In the genomic region with DNA sequence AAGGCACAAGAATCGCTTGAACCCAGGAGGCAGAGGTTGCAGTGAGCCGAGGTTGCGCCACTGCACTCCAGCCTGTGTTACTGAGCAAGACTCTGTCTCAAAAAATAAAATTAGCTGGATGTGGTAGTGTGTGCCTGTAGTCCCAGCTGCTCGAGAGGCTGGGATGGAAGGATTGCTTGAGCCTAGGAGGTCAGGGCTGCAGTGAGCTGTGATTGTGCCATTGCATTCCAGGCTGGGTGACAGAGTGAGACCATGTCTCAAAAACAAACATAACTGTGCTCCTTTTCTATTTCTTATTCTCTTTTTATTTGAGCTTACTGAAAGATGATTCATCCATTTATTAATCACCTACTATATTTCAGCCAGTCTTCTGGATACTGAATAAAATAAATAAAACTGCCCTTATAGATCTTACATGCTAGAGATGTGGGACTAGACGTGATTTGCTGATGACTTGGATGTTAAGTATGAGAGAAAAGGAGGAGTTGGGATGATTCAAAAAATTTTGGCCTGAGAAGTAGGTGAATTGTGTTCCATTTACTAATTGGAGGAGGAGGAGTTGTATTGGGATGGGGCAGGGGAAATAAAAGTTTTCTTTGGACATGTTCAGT, we compare ENCODE assay signal across 38 cellular contexts. TPM values are rescaled to one million over a fixed set of nuclear protein-coding genes. Genes with fewer than 3 reads are reported as not detected.
DNase-seq lines count a peak whose midpoint lies in the region; ATAC-seq, FAIRE-seq and TF ChIP-seq lines count a peak whose summit lies in the region.
"Had no signal": no experiment of that assay in that cellular context is flagged by ENCODE, and none has a peak within 500 bp of the region (broad histone marks: within the 10 kb centered on the region; RNA-seq: fewer than 3 reads in every experiment).

No MANE protein-coding gene starts in this region.

- H3K9me2 ChIP-seq in PC-3 (replicated peaks; ENCODE audit: low read length) = no peaks in the 10 kb centered on the region

- POLR2A ChIA-PET in A549 (lab: Yijun Ruan, JAX) = no interaction called here
- POLR2A ChIA-PET in PC-3 (lab: Charles Lee; ENCODE audit: unreplicated experiment) = no interaction called here

- TF ChIP-seq RAD21 in A549 (conservative IDR thresholded peaks at IDR 0.05 in 1 of 2, IDR thresholded peaks at IDR 0.05 in 1 of 2) = no peak

- H3K79me2 ChIP-seq in PC-3 (ENCODE audit: low read length) = no peaks in the 10 kb centered on the region
- H3K79me2 ChIP-seq in fibroblast of lung (ENCODE audit: control insufficient read depth, insufficient read depth, low read length) = no peaks in the 10 kb centered on the region
- H3K79me2 ChIP-seq in neural progenitor cell (ENCODE audit: low read depth) = no peaks in the 10 kb centered on the region
- H3K79me2 ChIP-seq: parathyroid adenoma had no signal

- H3K36me3 ChIP-seq in PC-3 (ENCODE audit: low read depth, low read length) (peaks cover 5% of the 10 kb centered on the region; the same call in 1 of the 2 replicates), fibroblast of lung (ENCODE audit: control insufficient read depth, insufficient read depth, low read length) (peaks cover 2% of the 10 kb centered on the region), neural progenitor cell (peaks cover 10% of the 10 kb centered on the region), testis (ENCODE audit: low read depth, missing control alignments) (no peaks in the 10 kb centered on the region)
- H3K36me3 ChIP-seq: uterus had no signal

- H3K4me3 Mint-ChIP-seq in neural progenitor cell = no peak overlapping the region
- H3K4me3 Mint-ChIP-seq: activated naive CD8-positive, alpha-beta T cell treated with anti-CD3 and anti-CD28 coated beads, Interleukin-2, amount 50 U/mL, for 24 hours; activated T-cell treated with anti-CD3 and anti-CD28 coated beads, Interleukin-2, amount 50 U/mL, for 72 hours; GM23338; immature natural killer cell; nephron progenitor cell; T-helper 17 cell had no signal

- H3K9me3 ChIP-seq in A549 (no peaks in the 10 kb centered on the region), PC-3 (ENCODE audit: low read length) (no peaks in the 10 kb centered on the region), fibroblast of lung (ENCODE audit: control insufficient read depth, insufficient read depth, low read depth, low read length) (no peaks in the 10 kb centered on the region), neural progenitor cell (ENCODE audit: low read depth) (no peaks in the 10 kb centered on the region), testis (no peaks in the 10 kb centered on the region)
- H3K9me3 ChIP-seq: body of pancreas, esophagus squamous epithelium, uterus had no signal

- TF ChIP-seq EP300 in A549 (IDR thresholded peaks at IDR 0.05) = no peak

- no peak for TF ChIP-seq POLR2A in A549 (IDR thresholded peaks at IDR 0.05; ENCODE audit: low read length)
- TF ChIP-seq POLR2A in H54 (IDR thresholded peaks at IDR 0.05; ENCODE audit: low read depth, low read length) = no peak
- no peak for TF ChIP-seq POLR2A in testis (IDR thresholded peaks at IDR 0.05)

- no peaks in the 10 kb centered on the region for H3K9me3 Mint-ChIP-seq in neural progenitor cell
- H3K9me3 Mint-ChIP-seq: activated naive CD8-positive, alpha-beta T cell treated with anti-CD3 and anti-CD28 coated beads, Interleukin-2, amount 50 U/mL, for 24 hours; activated T-cell treated with anti-CD3 and anti-CD28 coated beads, Interleukin-2, amount 50 U/mL, for 72 hours; immature natural killer cell had no signal

- TF ChIP-seq CTCF in A549 (IDR thresholded peaks at IDR 0.05) (no peak), PC-3 (conservative IDR thresholded peaks at IDR 0.05; ENCODE audit: low read depth, low read length) (no peak), fibroblast of lung (conservative IDR thresholded peaks at IDR 0.05 in 1 of 2, IDR thresholded peaks at IDR 0.05 in 1 of 2; ENCODE audit: low read depth in 1 of 2, low read length in 2 of 2) (no peak), neural progenitor cell (IDR thresholded peaks at IDR 0.05) (no peak), testis (IDR thresholded peaks at IDR 0.05) (no peak)

- H3F3A ChIP-seq in PC-3 (ENCODE audit: low read length, unreplicated experiment) (no peaks in the 10 kb centered on the region), neural progenitor cell (ENCODE audit: low read depth) (no peaks in the 10 kb centered on the region)

- CTCF ChIA-PET in A549 (lab: Yijun Ruan, JAX) (interaction anchor here (0.7 to 1.3 kb wide), 3 partner anchors 31 to 115 kb away, joined by 3 read pairs; no protein-coding TSS in a partner anchor), PC-3 (lab: Charles Lee) (no interaction called here)

- H3K27me3 ChIP-seq in PC-3 (ENCODE audit: low read length) (no peaks in the 10 kb centered on the region), fibroblast of lung (ENCODE audit: control insufficient read depth, insufficient read depth, low read length) (no peaks in the 10 kb centered on the region), neural progenitor cell (no peaks in the 10 kb centered on the region), testis (no peaks in the 10 kb centered on the region)
- H3K27me3 ChIP-seq: BLaER1 treated with 17β-estradiol and CSF1 and Interleukin-3, amounts not matched to agents 10 nM and 100 nM; body of pancreas; esophagus squamous epithelium; uterus had no signal

- H3K4me3 ChIP-seq in A549 (no peak overlapping the region), PC-3 (ENCODE audit: low read length) (no peak overlapping the region), fibroblast of lung (replicated peaks in 1 of 4; ENCODE audit: control extremely low read depth in 1 of 4, insufficient read depth in 1 of 4, low read depth in 3 of 4, low read length in 4 of 4) (no peak overlapping the region), neural progenitor cell (no peak overlapping the region), testis (no peak overlapping the region)
- H3K4me3 ChIP-seq: BLaER1 treated with 17β-estradiol and CSF1 and Interleukin-3, amounts not matched to agents 10 nM and 100 nM; body of pancreas; esophagus squamous epithelium; GM23338; smooth muscle cell; uterus had no signal

- H3K36me3 Mint-ChIP-seq in neural progenitor cell = peaks cover 14% of the 10 kb centered on the region

- H3K27ac Mint-ChIP-seq in neural progenitor cell = no peak overlapping the region
- H3K27ac Mint-ChIP-seq: activated naive CD8-positive, alpha-beta T cell treated with anti-CD3 and anti-CD28 coated beads, Interleukin-2, amount 50 U/mL, for 24 hours; activated T-cell treated with anti-CD3 and anti-CD28 coated beads, Interleukin-2, amount 50 U/mL, for 72 hours; GM23338; immature natural killer cell; nephron progenitor cell; T-helper 17 cell had no signal

- H2AFZ ChIP-seq in PC-3 (ENCODE audit: low read length) (no peak overlapping the region), fibroblast of lung (ENCODE audit: low read length) (no peak overlapping the region), neural progenitor cell (replicated peaks) (no peak overlapping the region)
- H2AFZ ChIP-seq: GM23338, parathyroid adenoma had no signal

- WGBS in A549 (ENCODE audit: missing lambda C conversion rate) = 65% methylated on average over 5 of the region's 5 CpGs
- WGBS in testis, 2 donors = 88 to 95% methylated on average over 5 of the region's 5 CpGs

- FAIRE-seq in A549 (lab: Jason Lieb, UNC) (no peak), H54 (lab: Jason Lieb, UNC) (no peak)
- FAIRE-seq: G401.6, TTC549 had no signal

- intact Hi-C loops in PC-3 (cut with micrococcal nuclease) (no loop called here), left ventricle myocardium superior (cut with micrococcal nuclease) (no loop called here), testis (cut with DNase I; ENCODE audit: low total_unique reads) (no loop called here)

- no peaks in the 10 kb centered on the region for H4K20me1 ChIP-seq in PC-3 (ENCODE audit: low read length)
- no peaks in the 10 kb centered on the region for H4K20me1 ChIP-seq in fibroblast of lung (ENCODE audit: control insufficient read depth, extremely low read depth, insufficient read depth, low read length)
- H4K20me1 ChIP-seq in neural progenitor cell (ENCODE audit: low read depth) = no peaks in the 10 kb centered on the region
- H4K20me1 ChIP-seq: BLaER1 treated with 17β-estradiol and CSF1 and Interleukin-3, amounts not matched to agents 10 nM and 100 nM had no signal

- ATAC-seq in A549 (peak in 1 of 2 experiments; percentile 51; a peak in 3 of 6 replicates), PC-3 (peak; percentile 90), left ventricle myocardium superior (no peak)
- ATAC-seq: activated CD4-positive, CD25-positive, alpha-beta regulatory T cell treated with anti-CD3 and anti-CD28 coated beads, Interleukin-2, amount 50 U/mL, for 24 hours; activated naive CD8-positive, alpha-beta T cell treated with anti-CD3 and anti-CD28 coated beads, Interleukin-2, amount 50 U/mL, for 24 hours; activated T-cell treated with anti-CD3 and anti-CD28 coated beads, Interleukin-2, amount 50 U/mL, for 72 hours; body of pancreas; GM23338; left colon; T-helper 17 cell had no signal

- H3K4me1 ChIP-seq in A549 (peaks cover 21% of the 10 kb centered on the region), PC-3 (ENCODE audit: insufficient read depth, low read length) (peaks cover 20% of the 10 kb centered on the region), fibroblast of lung (ENCODE audit: control insufficient read depth, extremely low read depth, insufficient read depth, low read length) (no peaks in the 10 kb centered on the region), neural progenitor cell (no peaks in the 10 kb centered on the region), testis (no peaks in the 10 kb centered on the region)
- H3K4me1 ChIP-seq: BLaER1 treated with 17β-estradiol and CSF1 and Interleukin-3, amounts not matched to agents 10 nM and 100 nM; body of pancreas; esophagus squamous epithelium; uterus had no signal

- no peak for DNase-seq in A549 (ENCODE audit: low read depth in 1 of 2, low spot score in 1 of 2)
- peak; percentile 39 for DNase-seq in ELR (ENCODE audit: low read depth)
- DNase-seq in PC-3 = peak; percentile 73
- DNase-seq in fibroblast of lung (ENCODE audit: low read depth in 2 of 2) = peak; percentile 39 to 69
- DNase-seq in neural progenitor cell (ENCODE audit: low spot score) = no peak
- no peak for DNase-seq in H54 (ENCODE audit: insufficient read length, low spot score)
- no peak for DNase-seq in left ventricle myocardium superior
- no peak for DNase-seq in testis
- DNase-seq: 8988T; activated CD4-positive, alpha-beta T cell treated with anti-CD3 and anti-CD28 coated beads, Interleukin-2, amount 50 U/mL, for 48 hours; activated naive CD8-positive, alpha-beta T cell treated with anti-CD3 and anti-CD28 coated beads, Interleukin-2, amount 50 U/mL, for 24 hours; activated T-cell treated with anti-CD3 and anti-CD28 coated beads, Interleukin-2, amount 50 U/mL, for 72 hours; body of pancreas; cerebellar nuclear complex; COR-L47; esophagus squamous epithelium; immature natural killer cell; KBM-7; left colon; NCI-H1436; NCI-H2081 treated with DMSO at 0.1 percent for 48 hours; NCI-H226; NCI-H526 treated with DMSO at 0.1 percent for 48 hours; nephron progenitor cell; NK-92 treated with Interleukin-12 subunit alpha and Interleukin-12 subunit beta, amount 100 ng/mL, for 24 hours; Right ventricle myocardium superior; stimulated activated naive CD4-positive, alpha-beta T cell; T-helper 17 cell; uterus had no signal

- H3K27ac ChIP-seq in A549 (peak overlapping the region in 1 of 2 experiments; percentile 31; a peak in 1 of 6 replicates), PC-3 (ENCODE audit: low read length) (peak overlapping the region; percentile 35), fibroblast of lung (ENCODE audit: insufficient read depth, low read length) (no peak overlapping the region), neural progenitor cell (no peak overlapping the region), testis (no peak overlapping the region)
- H3K27ac ChIP-seq: BLaER1 treated with 17β-estradiol and CSF1 and Interleukin-3, amounts not matched to agents 10 nM and 100 nM; body of pancreas; esophagus squamous epithelium; parathyroid adenoma; uterus had no signal

- no TSS peak for BruUV-seq in PC-3 (replicated peaks; lab: Mats Ljungman, UMichigan)

- H3K4me2 ChIP-seq in A549 (peak overlapping the region; percentile 42; the same call in 2 of the 3 replicates), PC-3 (ENCODE audit: low read length) (peak overlapping the region; percentile 39), fibroblast of lung (ENCODE audit: extremely low read depth, insufficient read depth, low read length) (peak overlapping the region; percentile 25), neural progenitor cell (no peak overlapping the region)
- H3K4me2 ChIP-seq: BLaER1 treated with 17β-estradiol and CSF1 and Interleukin-3, amounts not matched to agents 10 nM and 100 nM; GM23338; smooth muscle cell had no signal

- H3K9ac ChIP-seq in PC-3 (ENCODE audit: low read length) (no peak overlapping the region), fibroblast of lung (ENCODE audit: insufficient read depth, low read length) (no peak overlapping the region), neural progenitor cell (no peak overlapping the region)
- H3K9ac ChIP-seq: BLaER1 treated with 17β-estradiol and CSF1 and Interleukin-3, amounts not matched to agents 10 nM and 100 nM; parathyroid adenoma had no signal

- no peaks in the 10 kb centered on the region for H3K4me1 Mint-ChIP-seq in neural progenitor cell
- H3K4me1 Mint-ChIP-seq: activated naive CD8-positive, alpha-beta T cell treated with anti-CD3 and anti-CD28 coated beads, Interleukin-2, amount 50 U/mL, for 24 hours; GM23338; immature natural killer cell; nephron progenitor cell had no signal

- H3K27me3 Mint-ChIP-seq in neural progenitor cell (ENCODE audit: insufficient read depth, low read depth) = no peaks in the 10 kb centered on the region
- H3K27me3 Mint-ChIP-seq: activated naive CD8-positive, alpha-beta T cell treated with anti-CD3 and anti-CD28 coated beads, Interleukin-2, amount 50 U/mL, for 24 hours; T-helper 17 cell had no signal

RNA-seq across cellular contexts. Expression of a gene that starts 18.0 kb away (rescaled TPM):
- polyA plus RNA-seq in A549 (2011; rRNA removed) = 24.9 and 25.1 TPM in 2 replicates
- 9.0 and 9.4 TPM in 2 replicates for polyA plus RNA-seq in A549 (2012; cell fraction: cytosol; rRNA removed)
- 5.0 and 5.8 TPM in 2 replicates for polyA plus RNA-seq in A549 (2012; cell fraction: nucleus; rRNA removed)
- polyA plus RNA-seq in A549 (2017; fragmentation: RNase III; extraction: RNeasy Plus Mini Kit Qiagen cat#74134 plus additional on column Dnase treatment) = 16.6 to 21.9 TPM (median 18.2 TPM) in 3 replicates
- polyA minus RNA-seq in A549 (2011; rRNA and poly(A)+ RNA removed) = 14.1 and 19.3 TPM in 2 replicates
- total RNA-seq in PC-3 (2014; rRNA removed) = 13.3 and 19.5 TPM in 2 replicates
- total RNA-seq in fibroblast of lung = 9.2 TPM in 2 replicates
- 17.5 and 20.0 TPM in 2 replicates for polyA plus RNA-seq in fibroblast of lung
- 17.7 and 22.8 TPM in 2 replicates for polyA plus RNA-seq in fibroblast of lung (2012)
- 6.6 and 9.5 TPM in 2 replicates for polyA minus RNA-seq in fibroblast of lung (ENCODE audit: low replicate concordance)
- total RNA-seq in neural progenitor cell (ENCODE audit: low replicate concordance) = 28.2 and 38.6 TPM in 2 replicates
- total RNA-seq in left ventricle myocardium superior = 13.7 TPM
- total RNA-seq in testis = 10 to 100 TPM; 44.0 to 47.6 TPM
- 65.5 TPM for polyA plus RNA-seq in testis (ENCODE audit: insufficient read depth, low read depth, low replicate concordance)

RNA-seq across cellular contexts. Expression of a gene that starts 18.2 kb away (rescaled TPM):
- polyA plus RNA-seq in A549 (2011; rRNA removed) (126 and 143 TPM in 2 replicates), A549 (2017; fragmentation: RNase III; extraction: RNeasy Plus Mini Kit Qiagen cat#74134 plus additional on column Dnase treatment) (212 to 235 TPM (median 214 TPM) in 3 replicates), fibroblast of lung (56.2 and 74.0 TPM in 2 replicates), testis (ENCODE audit: insufficient read depth, low read depth, low replicate concordance) (76.5 TPM)
- polyA plus RNA-seq in A549 (2012; cell fraction: cytosol; rRNA removed) = 242 and 287 TPM in 2 replicates
- polyA plus RNA-seq in A549 (2012; cell fraction: nucleus; rRNA removed) = 157 and 173 TPM in 2 replicates
- 49.6 and 65.4 TPM in 2 replicates for polyA minus RNA-seq in A549 (2011; rRNA and poly(A)+ RNA removed)
- total RNA-seq in PC-3 (2014; rRNA removed) (346 and 367 TPM in 2 replicates), fibroblast of lung (64.7 TPM in 2 replicates), neural progenitor cell (ENCODE audit: low replicate concordance) (55.8 and 59.4 TPM in 2 replicates), left ventricle myocardium superior (49.9 TPM), testis (10 to 100 TPM; 60.5 to 69.4 TPM)
- polyA plus RNA-seq in fibroblast of lung (2012) = 76.3 and 105 TPM in 2 replicates
- polyA minus RNA-seq in fibroblast of lung (ENCODE audit: low replicate concordance) = 31.6 and 37.3 TPM in 2 replicates

RNA-seq across cellular contexts. Expression of a gene that starts 56.0 kb away (rescaled TPM):
- polyA plus RNA-seq in A549 (2011; rRNA removed) (0.87 and 0.90 TPM in 2 replicates), A549 (2017; fragmentation: RNase III; extraction: RNeasy Plus Mini Kit Qiagen cat#74134 plus additional on column Dnase treatment) (0.47 to 0.95 TPM (median 0.75 TPM) in 3 replicates), fibroblast of lung (0.10 TPM in 1 of 2 replicates, not detected in the other), testis (ENCODE audit: insufficient read depth, low read depth, low replicate concordance) (49.3 TPM)
- polyA plus RNA-seq in A549 (2012; cell fraction: cytosol; rRNA removed) = 0.66 and 1.2 TPM in 2 replicates
- polyA plus RNA-seq in A549 (2012; cell fraction: nucleus; rRNA removed) = 0.47 and 0.70 TPM in 2 replicates
- polyA minus RNA-seq in A549 (2011; rRNA and poly(A)+ RNA removed) = 1.4 and 1.5 TPM in 2 replicates
- total RNA-seq in PC-3 (2014; rRNA removed) (0.29 and 0.46 TPM in 2 replicates), fibroblast of lung (0.17 TPM in 1 of 2 replicates, not detected in the other), neural progenitor cell (ENCODE audit: low replicate concordance) (0.28 TPM in 1 of 2 replicates, not detected in the other), left ventricle myocardium superior (not detected), testis (10 to 100 TPM in 1 of 2 donors, 1 to 10 TPM in 1; 8.1 to 14.3 TPM)
- polyA plus RNA-seq in fibroblast of lung (2012) = not detected in 2 replicates
- not detected in 2 replicates for polyA minus RNA-seq in fibroblast of lung (ENCODE audit: low replicate concordance)
- total RNA-seq: dermis microvascular lymphatic vessel endothelial cell, esophagus squamous epithelium, glomerular endothelial cell, left colon, Right ventricle myocardium superior, smooth muscle cell had no signal
- polyA plus RNA-seq: immature natural killer cell, smooth muscle cell had no signal

Comparison
In these comparisons a context has a peak if more than half of its experiments do, and no peak if none do; other contexts are left out.
1. DNase-seq: peak in ELR (single experiment), PC-3 (single experiment) and fibroblast of lung (2 of 2); none in A549 (0 of 2), neural progenitor cell (single experiment), H54 (single experiment), left ventricle myocardium superior (single experiment) and testis (single experiment).